ENCODE assay signal across 7 cellular contexts in the genomic region with DNA sequence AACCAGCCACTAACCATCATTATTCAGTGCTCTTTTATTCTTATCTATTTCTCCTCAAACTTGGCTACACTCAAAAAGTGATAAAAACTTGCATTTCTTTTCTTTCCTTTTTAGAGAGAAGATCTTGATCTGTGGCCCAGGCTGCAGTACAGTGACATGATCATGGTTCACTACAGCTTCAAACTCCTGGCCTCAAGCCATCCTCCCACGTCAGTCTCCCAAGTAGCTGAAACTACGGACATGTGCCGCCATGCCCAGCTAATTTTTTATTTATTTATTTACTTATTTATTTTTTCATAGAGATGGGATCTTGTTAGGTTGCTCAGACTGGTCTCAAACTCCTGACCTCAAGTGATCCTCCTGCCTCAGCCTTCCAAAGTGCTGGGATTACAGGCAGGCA.
"Had no signal": no experiment of that assay in that cellular context is flagged by ENCODE, and none has a peak within 500 bp of the region (broad histone marks: within the 10 kb centered on the region; RNA-seq: fewer than 3 reads in every experiment).

No MANE protein-coding gene starts in this region.

- H3K9me3 ChIP-seq: HAP-1 had no signal

- H3K9me3 Mint-ChIP-seq: IgD-negative memory B cell had no signal

- H3K4me3 ChIP-seq: HAP-1 had no signal

- H3K27ac Mint-ChIP-seq: IgD-negative memory B cell had no signal

- DNase-seq: GOT3, H7, KBM-7 had no signal

- H3K4me1 ChIP-seq: HAP-1 had no signal

- ATAC-seq: HepG2 had no signal

- H3K4me3 Mint-ChIP-seq: IgD-negative memory B cell had no signal

- FAIRE-seq: HepG2 had no signal

- H3K27ac ChIP-seq: HL-60 had no signal

- H3K27me3 Mint-ChIP-seq: IgD-negative memory B cell had no signal
